In genomic region chr10:97127507-97127906, GRCh38 we compare ENCODE assay signal across 1 cellular context.
TF ChIP-seq lines count a peak whose summit lies in the region.

No MANE protein-coding gene starts in this region.

TF ChIP-seq in GM12878, 131 proteins besides CTCF, POLR2A, EP300 and RAD21 (continued from another document):
- TF ChIP-seq, protein P1, sequence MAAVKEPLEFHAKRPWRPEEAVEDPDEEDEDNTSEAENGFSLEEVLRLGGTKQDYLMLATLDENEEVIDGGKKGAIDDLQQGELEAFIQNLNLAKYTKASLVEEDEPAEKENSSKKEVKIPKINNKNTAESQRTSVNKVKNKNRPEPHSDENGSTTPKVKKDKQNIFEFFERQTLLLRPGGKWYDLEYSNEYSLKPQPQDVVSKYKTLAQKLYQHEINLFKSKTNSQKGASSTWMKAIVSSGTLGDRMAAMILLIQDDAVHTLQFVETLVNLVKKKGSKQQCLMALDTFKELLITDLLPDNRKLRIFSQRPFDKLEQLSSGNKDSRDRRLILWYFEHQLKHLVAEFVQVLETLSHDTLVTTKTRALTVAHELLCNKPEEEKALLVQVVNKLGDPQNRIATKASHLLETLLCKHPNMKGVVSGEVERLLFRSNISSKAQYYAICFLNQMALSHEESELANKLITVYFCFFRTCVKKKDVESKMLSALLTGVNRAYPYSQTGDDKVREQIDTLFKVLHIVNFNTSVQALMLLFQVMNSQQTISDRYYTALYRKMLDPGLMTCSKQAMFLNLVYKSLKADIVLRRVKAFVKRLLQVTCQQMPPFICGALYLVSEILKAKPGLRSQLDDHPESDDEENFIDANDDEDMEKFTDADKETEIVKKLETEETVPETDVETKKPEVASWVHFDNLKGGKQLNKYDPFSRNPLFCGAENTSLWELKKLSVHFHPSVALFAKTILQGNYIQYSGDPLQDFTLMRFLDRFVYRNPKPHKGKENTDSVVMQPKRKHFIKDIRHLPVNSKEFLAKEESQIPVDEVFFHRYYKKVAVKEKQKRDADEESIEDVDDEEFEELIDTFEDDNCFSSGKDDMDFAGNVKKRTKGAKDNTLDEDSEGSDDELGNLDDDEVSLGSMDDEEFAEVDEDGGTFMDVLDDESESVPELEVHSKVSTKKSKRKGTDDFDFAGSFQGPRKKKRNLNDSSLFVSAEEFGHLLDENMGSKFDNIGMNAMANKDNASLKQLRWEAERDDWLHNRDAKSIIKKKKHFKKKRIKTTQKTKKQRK (IDR thresholded peaks at IDR 0.05; ENCODE audit: low read depth, low read length): no peak
- TF ChIP-seq CREM (IDR thresholded peaks at IDR 0.05; ENCODE audit: low read depth): no peak
- no peak for TF ChIP-seq PML (IDR thresholded peaks at IDR 0.05; ENCODE audit: low read length)
- TF ChIP-seq EZH2 (IDR thresholded peaks at IDR 0.05; ENCODE audit: borderline replicate concordance, control insufficient read depth, low read depth, low read length): no peak
- no peak for TF ChIP-seq SRF (IDR thresholded peaks at IDR 0.05; ENCODE audit: low read depth in 2 of 2, low read length in 2 of 2)
- TF ChIP-seq FOXK2 (IDR thresholded peaks at IDR 0.05): no peak
- no peak for TF ChIP-seq ZNF217 (IDR thresholded peaks at IDR 0.05)
- TF ChIP-seq SIX5 (IDR thresholded peaks at IDR 0.05; ENCODE audit: low read depth, low read length, severe bottlenecking): no peak
- no peak for TF ChIP-seq POLR2AphosphoS5 (IDR thresholded peaks at IDR 0.05; ENCODE audit: low read length)
